In the genomic region with DNA sequence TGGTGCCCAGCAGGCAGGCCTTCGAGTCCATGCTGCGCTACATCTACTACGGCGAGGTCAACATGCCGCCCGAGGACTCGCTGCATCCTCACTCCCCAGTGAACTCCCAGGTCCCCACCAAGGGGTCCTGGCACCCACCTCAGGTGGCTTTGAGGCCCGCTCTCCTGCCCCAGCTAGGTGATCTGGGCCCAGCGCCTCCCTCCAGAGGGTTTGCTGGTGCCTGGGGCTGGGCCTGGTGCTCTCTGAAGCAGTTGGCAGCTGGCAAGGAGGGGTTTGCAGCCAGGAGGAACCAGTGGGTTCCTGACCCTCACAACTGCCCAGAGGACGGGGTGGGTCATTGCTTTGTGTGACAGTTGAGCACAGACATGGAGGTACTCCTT, we compare ENCODE assay signal across 22 cellular contexts. TPM values are rescaled to one million over a fixed set of nuclear protein-coding genes. Genes with fewer than 3 reads are reported as not detected.
"Had no signal": no experiment of that assay in that cellular context is flagged by ENCODE, and none has a peak within 500 bp of the region (broad histone marks: within the 10 kb centered on the region; RNA-seq: fewer than 3 reads in every experiment).

No MANE protein-coding gene starts in this region.

- ATAC-seq: gastroesophageal sphincter, left lung, lower lobe of right lung, natural killer cell, right lobe of liver had no signal

- H3K27me3 ChIP-seq: colonic mucosa, esophagus squamous epithelium, gastroesophageal sphincter, left lung, neural progenitor cell, right lobe of liver, stomach, transverse colon had no signal

- DNase-seq: colonic mucosa; dermis blood vessel endothelial cell; esophagus squamous epithelium; foreskin fibroblast; immature natural killer cell; lower lobe of right lung; natural killer cell; occipital lobe; stimulated activated CD4-positive, alpha-beta T cell treated with anti-CD3 and anti-CD28 coated beads, Interleukin-4, amount 100 ng/mL, for 1 hour; stimulated activated naive CD4-positive, alpha-beta T cell; stomach; substantia nigra; transverse colon had no signal

- H3K36me3 ChIP-seq: neural progenitor cell had no signal

- FAIRE-seq: keratinocyte had no signal

- H3K79me2 ChIP-seq: parathyroid adenoma had no signal

- H3K9ac ChIP-seq: neural progenitor cell, parathyroid adenoma had no signal

- H3K4me3 ChIP-seq: colonic mucosa, esophagus squamous epithelium, gastroesophageal sphincter, left lung, lower lobe of right lung, neural progenitor cell, prostate gland, right lobe of liver, stomach, thoracic aorta, transverse colon had no signal

- H3K9me3 ChIP-seq: colonic mucosa, esophagus squamous epithelium, gastroesophageal sphincter, left lung, lower lobe of right lung, prostate gland, right lobe of liver, stomach, thoracic aorta, transverse colon had no signal

- H3K27ac ChIP-seq: colonic mucosa, esophagus squamous epithelium, gastroesophageal sphincter, left lung, lower lobe of right lung, neural progenitor cell, parathyroid adenoma, prostate gland, right lobe of liver, stomach, thoracic aorta, transverse colon had no signal

- H3K4me2 ChIP-seq: neural progenitor cell had no signal

- H2AFZ ChIP-seq: neural progenitor cell, parathyroid adenoma had no signal

RNA-seq across cellular contexts. Expression of a gene that starts 18.9 kb away (rescaled TPM):
- total RNA-seq: epithelial cell of proximal tubule, occipital lobe had no signal
- polyA plus RNA-seq: immature natural killer cell had no signal

RNA-seq across cellular contexts. Expression of a gene that starts 36.3 kb away (rescaled TPM):
- total RNA-seq: dermis blood vessel endothelial cell, natural killer cell had no signal
- polyA plus RNA-seq: immature natural killer cell had no signal
